28 cellular contexts compared by ENCODE assay signal in the genomic region with DNA sequence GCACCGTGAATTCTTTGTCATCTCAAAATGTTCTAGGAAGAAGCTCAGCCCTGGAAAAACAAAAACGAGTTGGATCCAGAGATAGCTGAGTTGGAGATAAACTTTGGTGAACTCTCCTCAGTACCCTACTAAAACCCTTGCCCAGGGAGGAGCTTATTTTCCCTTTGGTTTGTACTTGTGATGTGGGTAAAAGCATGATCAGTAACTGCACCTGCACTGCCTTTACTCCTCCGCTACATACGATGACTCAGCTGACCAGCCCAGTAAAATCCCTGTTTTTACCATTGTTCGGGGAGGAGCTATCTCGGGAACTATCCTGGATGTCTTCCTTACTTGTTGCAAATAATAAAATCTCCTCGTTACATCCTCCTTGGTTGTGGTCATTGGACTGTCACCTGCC.
"Had no signal": no experiment of that assay in that cellular context is flagged by ENCODE, and none has a peak within 500 bp of the region (broad histone marks: within the 10 kb centered on the region; RNA-seq: fewer than 3 reads in every experiment).

No MANE protein-coding gene starts in this region.

- H3K4me3 Mint-ChIP-seq: mesothelial cell of epicardium; naive B cell; natural killer cell treated with Interleukin-12 subunit alpha and Interleukin-12 subunit beta and Interleukin-15 and Interleukin-18, amount 100 ng/mL, for 72 hours; neural crest cell; stimulated activated effector memory CD8-positive, alpha-beta T cell treated with anti-CD3 and anti-CD28 coated beads, Interleukin-12 subunit alpha, Interleukin-12 subunit beta, amount 100 ng/mL, for 72 hours had no signal

- H3K27me3 ChIP-seq: gastrocnemius medialis, hepatocyte, neutrophil, pancreas, stomach, thyroid gland, vagina had no signal

- H3K9me3 Mint-ChIP-seq: mesothelial cell of epicardium; naive B cell; natural killer cell treated with Interleukin-12 subunit alpha and Interleukin-12 subunit beta and Interleukin-15 and Interleukin-18, amount 100 ng/mL, for 72 hours; neural crest cell; stimulated activated effector memory CD8-positive, alpha-beta T cell treated with anti-CD3 and anti-CD28 coated beads, Interleukin-12 subunit alpha, Interleukin-12 subunit beta, amount 100 ng/mL, for 72 hours had no signal

- FAIRE-seq: colon, pancreas had no signal

- H3K36me3 Mint-ChIP-seq: mesothelial cell of epicardium; naive B cell; natural killer cell treated with Interleukin-12 subunit alpha and Interleukin-12 subunit beta and Interleukin-15 and Interleukin-18, amount 100 ng/mL, for 72 hours; stimulated activated effector memory CD8-positive, alpha-beta T cell treated with anti-CD3 and anti-CD28 coated beads, Interleukin-12 subunit alpha, Interleukin-12 subunit beta, amount 100 ng/mL, for 72 hours had no signal

- H3K4me1 ChIP-seq: gastrocnemius medialis, heart left ventricle, left ventricle myocardium inferior, pancreas, stomach, thyroid gland, vagina had no signal

- H3K27ac ChIP-seq: dorsolateral prefrontal cortex, gastrocnemius medialis, heart left ventricle, hepatocyte, left ventricle myocardium inferior, neutrophil, pancreas, stomach, thyroid gland, vagina had no signal

- H3K27ac Mint-ChIP-seq: mesothelial cell of epicardium; naive B cell; natural killer cell treated with Interleukin-12 subunit alpha and Interleukin-12 subunit beta and Interleukin-15 and Interleukin-18, amount 100 ng/mL, for 72 hours; progenitor cell of endocrine pancreas; stimulated activated effector memory CD8-positive, alpha-beta T cell treated with anti-CD3 and anti-CD28 coated beads, Interleukin-12 subunit alpha, Interleukin-12 subunit beta, amount 100 ng/mL, for 72 hours had no signal

- H3K4me1 Mint-ChIP-seq: naive B cell; stimulated activated effector memory CD8-positive, alpha-beta T cell treated with anti-CD3 and anti-CD28 coated beads, Interleukin-12 subunit alpha, Interleukin-12 subunit beta, amount 100 ng/mL, for 72 hours had no signal

- H3K9me3 ChIP-seq: gastrocnemius medialis, heart left ventricle, left ventricle myocardium inferior, mucosa of descending colon, neutrophil, pancreas, stomach, thyroid gland, vagina had no signal

- H3K4me3 ChIP-seq: dorsolateral prefrontal cortex, gastrocnemius medialis, heart left ventricle, hepatocyte, left ventricle myocardium inferior, lung, mucosa of descending colon, pancreas, smooth muscle cell, stomach, thyroid gland, vagina had no signal

- DNase-seq: dorsolateral prefrontal cortex; effector CD4-positive, alpha-beta T cell; gastrocnemius medialis; heart left ventricle; left cardiac atrium; left ventricle myocardium inferior; mesenchymal stem cell; mucosa of descending colon; naive B cell; pancreas; stimulated activated CD4-positive, alpha-beta T cell treated with anti-CD3 and anti-CD28 coated beads, Interleukin-12 subunit alpha, Interleukin-12 subunit beta, amount 100 ng/mL, for 4 hours; stimulated activated CD4-positive, alpha-beta T cell treated with anti-CD3 and anti-CD28 coated beads, Interleukin-2, amount 100 ng/mL, for 24 hours; stimulated activated CD4-positive, alpha-beta T cell treated with anti-CD3 and anti-CD28 coated beads, Interleukin-4, amount 100 ng/mL, for 24 hours; stimulated activated naive CD4-positive, alpha-beta T cell treated with Interleukin-2 at 50 U/mL for 16 hours; stomach; thyroid gland had no signal

- ATAC-seq: gastrocnemius medialis; heart left ventricle; left cardiac atrium; mucosa of descending colon; natural killer cell treated with Interleukin-12 subunit alpha and Interleukin-12 subunit beta and Interleukin-15 and Interleukin-18, amount 100 ng/mL, for 72 hours; pancreas; sciatic nerve; stimulated activated effector memory CD8-positive, alpha-beta T cell treated with anti-CD3 and anti-CD28 coated beads, Interleukin-12 subunit alpha, Interleukin-12 subunit beta, amount 100 ng/mL, for 72 hours had no signal

- H3K27me3 Mint-ChIP-seq: natural killer cell treated with Interleukin-12 subunit alpha and Interleukin-12 subunit beta and Interleukin-15 and Interleukin-18, amount 100 ng/mL, for 72 hours had no signal

- H3K36me3 ChIP-seq: gastrocnemius medialis, heart left ventricle, left ventricle myocardium inferior, neutrophil, pancreas, stomach, thyroid gland, vagina had no signal
